In genomic region chr2:146870691-146871090, GRCh38 we compare ENCODE assay signal across 21 cellular contexts.
"Had no signal": no experiment of that assay in that cellular context is flagged by ENCODE, and none has a peak within 500 bp of the region (broad histone marks: within the 10 kb centered on the region; RNA-seq: fewer than 3 reads in every experiment).

No MANE protein-coding gene starts in this region.

- DNase-seq: Kasumi-1, MM.1S, NCI-H1092 treated with DMSO at 0.1 percent for 48 hours, NCI-H1436, NCI-H187, NCI-H2029, NCI-H2081 treated with DMSO at 0.1 percent for 48 hours, NCI-H2171, NCI-H345, NCI-H446 treated with DMSO at 0.1 percent for 48 hours, NCI-H510A treated with DMSO at 0.1 percent for 48 hours, NCI-H526 treated with DMSO at 0.1 percent for 48 hours, NCI-H748 treated with DMSO at 0.1 percent for 48 hours, SHP77 treated with DMSO at 0.1 percent for 48 hours, SJCRH30 had no signal

- H3K4me3 ChIP-seq: K562, SJCRH30 had no signal

- H3K36me3 ChIP-seq: SJCRH30 had no signal

- H3K27ac ChIP-seq: KMS-11, SJCRH30 had no signal

- FAIRE-seq: HTR-8/SVneo, K562 had no signal

- ATAC-seq: K562, Panc1, Right ventricle myocardium inferior, SK-N-SH treated with all-trans-retinoic acid at 6 μM for 48 hours had no signal

- H3K27me3 ChIP-seq: SJCRH30 had no signal
